In genomic region chr4:139301143-139301820, GRCh38 we compare ENCODE assay signal across 8 cellular contexts. TPM values are rescaled to one million over a fixed set of nuclear protein-coding genes. Genes with fewer than 3 reads are reported as not detected.
DNase-seq lines count a peak whose midpoint lies in the region; TF ChIP-seq lines count a peak whose summit lies in the region.

Gene NAA15, plus strand, starts transcription at chr4:139301505. Its CDS starts 273 bp downstream, at chr4:139301778.

- H3K36me3 Mint-ChIP-seq in nephron (ENCODE audit: low read depth) = peaks cover 26% of the 10 kb centered on the region
- H3K36me3 Mint-ChIP-seq in stimulated activated naive CD8-positive, alpha-beta T cell treated with anti-CD3 and anti-CD28 coated beads, Interleukin-15, Interleukin-2, amounts not matched to agents 100 ng/mL and 50 ng/mL, for 24 hours (ENCODE audit: low read depth) = peaks cover 43% of the 10 kb centered on the region

- H3K27me3 ChIP-seq in H7 (ENCODE audit: control insufficient read depth, insufficient read depth, low read length) = no peaks in the 10 kb centered on the region

- H3K27ac Mint-ChIP-seq in nephron = peak within 1 kb of the TSS; percentile 90 to 99 (median 96)
- H3K27ac Mint-ChIP-seq in stimulated activated naive CD8-positive, alpha-beta T cell treated with anti-CD3 and anti-CD28 coated beads, Interleukin-15, Interleukin-2, amounts not matched to agents 100 ng/mL and 50 ng/mL, for 24 hours = peak within 1 kb of the TSS; percentile 100

- H3K4me1 Mint-ChIP-seq in nephron = peaks cover 42% of the 10 kb centered on the region
- peaks cover 65% of the 10 kb centered on the region for H3K4me1 Mint-ChIP-seq in stimulated activated naive CD8-positive, alpha-beta T cell treated with anti-CD3 and anti-CD28 coated beads, Interleukin-15, Interleukin-2, amounts not matched to agents 100 ng/mL and 50 ng/mL, for 24 hours (ENCODE audit: low read depth)

- H3K4me3 Mint-ChIP-seq in nephron = peak within 1 kb of the TSS; percentile 98 to 99 (median 98)
- peak within 1 kb of the TSS; percentile 99 for H3K4me3 Mint-ChIP-seq in stimulated activated naive CD8-positive, alpha-beta T cell treated with anti-CD3 and anti-CD28 coated beads, Interleukin-15, Interleukin-2, amounts not matched to agents 100 ng/mL and 50 ng/mL, for 24 hours

- no peaks in the 10 kb centered on the region; the same call in none of the 2 replicates for H3K36me3 ChIP-seq in H7 (replicated peaks; ENCODE audit: control insufficient read depth, insufficient read depth, low read length)

- peak; percentile 99 for DNase-seq in ELF-1 (ENCODE audit: low read depth, low spot score)
- DNase-seq in H7 = peak; percentile 97
- peak; percentile 96 for DNase-seq in M059J (ENCODE audit: low read depth)
- peak; percentile 90 to 93 for DNase-seq in SHP77 (lab: John Stamatoyannopoulos, UW)
- DNase-seq in activated effector memory CD4-positive, alpha-beta T cell treated with Interleukin-2 at 50 U/mL for 16 hours = peak; percentile 96
- peak; percentile 98 for DNase-seq in fibroblast of pulmonary artery (ENCODE audit: low read depth)

- peaks cover 9% of the 10 kb centered on the region for H3K9me3 Mint-ChIP-seq in nephron
- H3K9me3 Mint-ChIP-seq in stimulated activated naive CD8-positive, alpha-beta T cell treated with anti-CD3 and anti-CD28 coated beads, Interleukin-15, Interleukin-2, amounts not matched to agents 100 ng/mL and 50 ng/mL, for 24 hours = no peaks in the 10 kb centered on the region

- H3K4me3 ChIP-seq in H7 (ENCODE audit: insufficient read depth, low read depth, low read length) = peak within 1 kb of the TSS; percentile 98
- H3K4me3 ChIP-seq in fibroblast of pulmonary artery (replicated peaks; ENCODE audit: low read depth, low read length) = peak within 1 kb of the TSS; percentile 90

- TF ChIP-seq CTCF in fibroblast of pulmonary artery (IDR thresholded peaks at IDR 0.05; ENCODE audit: low read length, missing control alignments) (no peak), nephron (IDR thresholded peaks at IDR 0.05; ENCODE audit: unreplicated experiment in 3 of 3) (no peak)

- H3K27me3 Mint-ChIP-seq in nephron (ENCODE audit: low read depth) = no peaks in the 10 kb centered on the region
- no peaks in the 10 kb centered on the region for H3K27me3 Mint-ChIP-seq in stimulated activated naive CD8-positive, alpha-beta T cell treated with anti-CD3 and anti-CD28 coated beads, Interleukin-15, Interleukin-2, amounts not matched to agents 100 ng/mL and 50 ng/mL, for 24 hours

RNA-seq across cellular contexts. Expression of gene NAA15, which starts in this region (rescaled TPM):
- 60.5 and 68.7 TPM in 2 replicates for total RNA-seq in H7 (2014; rRNA removed; shearing (Covaris generic))
- total RNA-seq in M059J (2014; rRNA removed; shearing (Covaris generic)) = 20.1 and 30.1 TPM in 2 replicates

Comparison
In these comparisons a context has a peak if more than half of its experiments do, and no peak if none do; other contexts are left out.
1. Peak in every context shown above with its lines: DNase-seq and H3K4me3 ChIP-seq.